In the genomic region with DNA sequence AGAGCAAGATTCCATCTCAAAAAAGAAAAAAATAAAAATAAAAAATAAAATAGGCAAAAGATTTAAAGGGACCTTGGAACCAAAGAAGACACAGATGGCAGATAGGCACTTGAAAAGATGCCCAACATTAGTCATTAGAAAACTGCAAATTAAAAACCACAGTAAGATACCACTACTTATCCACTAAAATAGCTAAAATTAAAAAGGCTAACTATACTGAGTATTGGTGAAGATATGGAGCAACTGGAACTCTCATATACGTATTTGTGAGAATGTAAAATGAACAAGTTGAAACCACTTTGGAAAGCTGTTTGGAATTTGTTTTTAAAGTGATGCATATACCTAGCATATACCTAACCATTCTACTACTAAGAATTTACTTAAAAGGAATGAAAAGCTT, we compare ENCODE assay signal across 17 cellular contexts. TPM values are rescaled to one million over a fixed set of nuclear protein-coding genes. Genes with fewer than 3 reads are reported as not detected.
DNase-seq lines count a peak whose midpoint lies in the region; TF ChIP-seq lines count a peak whose summit lies in the region.
"Had no signal": no experiment of that assay in that cellular context is flagged by ENCODE, and none has a peak within 500 bp of the region (broad histone marks: within the 10 kb centered on the region; RNA-seq: fewer than 3 reads in every experiment).

No MANE protein-coding gene starts in this region.

- no peak overlapping the region for H3K4me3 Mint-ChIP-seq in endodermal cell
- H3K4me3 Mint-ChIP-seq: CD14-positive monocyte; CD4-positive, alpha-beta memory T cell; CD4-positive, CD25-positive, alpha-beta regulatory T cell; CD8-positive, alpha-beta memory T cell had no signal

- TF ChIP-seq POLR2A in esophagus squamous epithelium (IDR thresholded peaks at IDR 0.05), result no peak

- H3K4me1 ChIP-seq in HEK293 (ENCODE audit: control insufficient read depth, insufficient read depth, low read length) (no peaks in the 10 kb centered on the region), endodermal cell (ENCODE audit: control insufficient read depth, insufficient read depth, low read length) (no peaks in the 10 kb centered on the region), esophagus squamous epithelium (peaks cover 0 to 23% (median 0%) of the 10 kb centered on the region in 3 donors), neuronal stem cell (ENCODE audit: control insufficient read depth in 2 of 2, insufficient read depth in 1 of 2, low read depth in 1 of 2, low read length in 2 of 2) (no peaks in the 10 kb centered on the region)
- H3K4me1 ChIP-seq: BLaER1 had no signal

- peaks cover 21% of the 10 kb centered on the region for H3K9me3 Mint-ChIP-seq in endodermal cell

- H3K9ac ChIP-seq in endodermal cell (ENCODE audit: extremely low read depth, low read length, poor library complexity, severe bottlenecking), result no peak overlapping the region
- H3K9ac ChIP-seq in neuronal stem cell (ENCODE audit: low read depth, low read length, poor library complexity), result no peak overlapping the region
- H3K9ac ChIP-seq: BLaER1 had no signal

- no peak overlapping the region for H4K91ac ChIP-seq in neuronal stem cell (ENCODE audit: low read depth, low read length, poor library complexity)

- H3K27ac Mint-ChIP-seq in endodermal cell, result no peak overlapping the region
- H3K27ac Mint-ChIP-seq: CD14-positive monocyte; CD4-positive, alpha-beta memory T cell; CD4-positive, CD25-positive, alpha-beta regulatory T cell; CD8-positive, alpha-beta memory T cell had no signal

- DNase-seq in endodermal cell (no peak), esophagus squamous epithelium (lab: John Stamatoyannopoulos, UW) (no peak), neuronal stem cell (ENCODE audit: low spot score) (no peak), cerebellar nuclear complex (lab: John Stamatoyannopoulos, UW) (no peak)
- DNase-seq: 8988T; ACHN; BE2C; C1 segment of cervical spinal cord; CD4-positive, alpha-beta memory T cell; CD4-positive, CD25-positive, alpha-beta regulatory T cell; CD8-positive, alpha-beta memory T cell; COR-L47; DMS79 treated with DMSO at 0.1 percent for 48 hours; GF-D8 had no signal

- POLR2A ChIA-PET in HEK293 (lab: Yijun Ruan, JAX), result no interaction called here

- H3K27me3 ChIP-seq in endodermal cell (ENCODE audit: control insufficient read depth, insufficient read depth, low read length, poor library complexity, severe bottlenecking) (no peaks in the 10 kb centered on the region), esophagus squamous epithelium (no peaks in the 10 kb centered on the region), neuronal stem cell (ENCODE audit: control insufficient read depth in 3 of 3, insufficient read depth in 3 of 3, low read depth in 1 of 3, low read length in 3 of 3) (no peaks in the 10 kb centered on the region)
- H3K27me3 ChIP-seq: BE2C, BLaER1 had no signal

- H3K79me1 ChIP-seq in neuronal stem cell (ENCODE audit: low read depth, low read length), result no peaks in the 10 kb centered on the region

- H3K18ac ChIP-seq in neuronal stem cell (ENCODE audit: low read length), result no peak overlapping the region

- no peak overlapping the region for H2AK5ac ChIP-seq in neuronal stem cell (ENCODE audit: low read depth, low read length)

- no peak overlapping the region for H3K4ac ChIP-seq in neuronal stem cell (ENCODE audit: low read length)

- 88 to 100% methylated on average over 1 of the region's 1 CpG for WGBS in endodermal cell (ENCODE audit: insufficient coverage in 1 of 2, insufficient read length in 1 of 2), 2 experiments
- WGBS in esophagus squamous epithelium, 2 donors, result 85 to 100% methylated on average over 1 of the region's 1 CpG
- no CpG with 5 or more reads among the region's 1 CpG for WGBS in neuronal stem cell (ENCODE audit: extremely low coverage in 2 of 2, insufficient read length in 2 of 2, insufficient replicate concordance in 1 of 2), 2 donors

- H3K27ac ChIP-seq in HEK293 (ENCODE audit: extremely low read depth, low read depth, low read length), result no peak overlapping the region
- H3K27ac ChIP-seq in endodermal cell (ENCODE audit: low read depth, low read length), result no peak overlapping the region
- no peak overlapping the region for H3K27ac ChIP-seq in esophagus squamous epithelium
- no peak overlapping the region for H3K27ac ChIP-seq in neuronal stem cell (replicated peaks; ENCODE audit: low read length)
- H3K27ac ChIP-seq: BLaER1 had no signal

- H3K14ac ChIP-seq in neuronal stem cell (ENCODE audit: low read length), result no peak overlapping the region

- H3K36me3 ChIP-seq in HEK293 (ENCODE audit: control insufficient read depth in 2 of 2, insufficient read depth in 1 of 2, low read length in 2 of 2) (peaks cover 0 to 2% of the 10 kb centered on the region in 2 experiments; a peak in 1 of 3 replicates), endodermal cell (ENCODE audit: control insufficient read depth, insufficient read depth, low read length) (peaks cover 5% of the 10 kb centered on the region), esophagus squamous epithelium (peaks cover 0 to 4% (median 0%) of the 10 kb centered on the region in 3 donors), neuronal stem cell (replicated peaks in 1 of 2; ENCODE audit: control insufficient read depth in 2 of 2, insufficient read depth in 2 of 2, low read length in 2 of 2) (peaks cover 0 to 2% of the 10 kb centered on the region in 2 donors)
- H3K36me3 ChIP-seq: BE2C had no signal

- H2BK12ac ChIP-seq in neuronal stem cell (ENCODE audit: low read length), result no peak overlapping the region

- no peak overlapping the region for H2BK120ac ChIP-seq in neuronal stem cell (ENCODE audit: low read depth, low read length)

- H3K23ac ChIP-seq in neuronal stem cell (ENCODE audit: low read depth, low read length, poor library complexity), result no peak overlapping the region

- no peak overlapping the region for H2BK15ac ChIP-seq in neuronal stem cell (ENCODE audit: low read length)

- peaks cover 30% of the 10 kb centered on the region for H3K36me3 Mint-ChIP-seq in endodermal cell (ENCODE audit: low read depth)

- intact Hi-C loops in esophagus squamous epithelium (cut with DNase I), result no loop called here

- H3K27me3 Mint-ChIP-seq in endodermal cell (ENCODE audit: insufficient read depth), result no peaks in the 10 kb centered on the region
- H3K27me3 Mint-ChIP-seq: CD4-positive, alpha-beta memory T cell; CD4-positive, CD25-positive, alpha-beta regulatory T cell; CD8-positive, alpha-beta memory T cell had no signal

- H3K4me1 Mint-ChIP-seq in endodermal cell, result peaks cover 4% of the 10 kb centered on the region

- H3K9me3 ChIP-seq in HEK293 (ENCODE audit: control insufficient read depth, insufficient read depth, low read depth, low read length), result no peaks in the 10 kb centered on the region
- H3K9me3 ChIP-seq in endodermal cell (ENCODE audit: control insufficient read depth, low read length), result peaks cover 30% of the 10 kb centered on the region
- H3K9me3 ChIP-seq in esophagus squamous epithelium, result peaks cover 0 to 4% (median 0%) of the 10 kb centered on the region in 3 donors
- peaks cover 0 to 3% of the 10 kb centered on the region in 2 donors for H3K9me3 ChIP-seq in neuronal stem cell (replicated peaks in 1 of 2; ENCODE audit: control insufficient read depth in 2 of 2, insufficient read depth in 1 of 2, low read depth in 1 of 2, low read length in 2 of 2)
- H3K9me3 ChIP-seq: BE2C had no signal

- TF ChIP-seq CTCF in HEK293 (tag by site-specific recombination; IDR thresholded peaks at IDR 0.05), result no peak
- no peak for TF ChIP-seq CTCF in endodermal cell (conservative IDR thresholded peaks at IDR 0.05)
- TF ChIP-seq CTCF in esophagus squamous epithelium (IDR thresholded peaks at IDR 0.05), result no peak

- H3K4me2 ChIP-seq in neuronal stem cell (ENCODE audit: insufficient read depth, low read length, poor library complexity, severe bottlenecking), result no peak overlapping the region
- H3K4me2 ChIP-seq: BLaER1 had no signal

- no peak overlapping the region for H2BK5ac ChIP-seq in neuronal stem cell (ENCODE audit: low read length)

- H3K4me3 ChIP-seq in HEK293 (ENCODE audit: low read depth, low read length) (no peak overlapping the region), endodermal cell (ENCODE audit: low read length) (peak overlapping the region; percentile 40), esophagus squamous epithelium (no peak overlapping the region), neuronal stem cell (ENCODE audit: low read length in 2 of 2) (no peak overlapping the region)
- H3K4me3 ChIP-seq: BLaER1 had no signal

- H4K8ac ChIP-seq in neuronal stem cell (ENCODE audit: low read depth, low read length), result no peak overlapping the region

- CTCF ChIA-PET in HEK293 (lab: Yijun Ruan, JAX), result interaction anchor here (1.2 to 1.3 kb wide), 2 partner anchors 8 to 34 kb away, joined by 4 to 5 read pairs; no protein-coding TSS in a partner anchor

- H2AFZ ChIP-seq in neuronal stem cell (ENCODE audit: low read length), result no peak overlapping the region

TF ChIP-seq in HEK293, 187 proteins besides CTCF, POLR2A, EP300 and RAD21:
- TF ChIP-seq ZNF585B (tag by site-specific recombination; IDR thresholded peaks at IDR 0.05) (no peak), ZNF394 (tag by site-specific recombination; IDR thresholded peaks at IDR 0.05; ENCODE audit: borderline replicate concordance) (no peak), ZNF155 (tag by site-specific recombination; IDR thresholded peaks at IDR 0.05) (no peak), OSR2 (tag by site-specific recombination; IDR thresholded peaks at IDR 0.05) (no peak), ZNF169 (tag by site-specific recombination; IDR thresholded peaks at IDR 0.05) (no peak), SETDB1 (IDR thresholded peaks at IDR 0.05; ENCODE audit: insufficient read length, low read length) (peak; percentile 22), ZBTB1 (tag by site-specific recombination; IDR thresholded peaks at IDR 0.05) (no peak), ZNF184 (tag by site-specific recombination; IDR thresholded peaks at IDR 0.05) (peak; percentile 99)

RNA-seq across cellular contexts. Expression of a gene that starts 22.3 kb away (rescaled TPM):
- total RNA-seq in endodermal cell, result 10 to 100 TPM; 29.1 to 40.6 TPM
- 19.4 TPM for polyA plus RNA-seq in endodermal cell (2013, experiment 1 of 2)
- 18.8 TPM for polyA plus RNA-seq in endodermal cell (2013, experiment 2 of 2)
- 10 to 100 TPM in 3 of 4 donors, 1 to 10 TPM in 1; 7.1 to 21.9 (median 13.5) TPM for total RNA-seq in esophagus squamous epithelium
- polyA plus RNA-seq in neuronal stem cell (2013, experiment 1 of 2), result 6.3 TPM
- polyA plus RNA-seq in neuronal stem cell (2013, experiment 2 of 2), result 6.8 TPM
